In the genomic region with DNA sequence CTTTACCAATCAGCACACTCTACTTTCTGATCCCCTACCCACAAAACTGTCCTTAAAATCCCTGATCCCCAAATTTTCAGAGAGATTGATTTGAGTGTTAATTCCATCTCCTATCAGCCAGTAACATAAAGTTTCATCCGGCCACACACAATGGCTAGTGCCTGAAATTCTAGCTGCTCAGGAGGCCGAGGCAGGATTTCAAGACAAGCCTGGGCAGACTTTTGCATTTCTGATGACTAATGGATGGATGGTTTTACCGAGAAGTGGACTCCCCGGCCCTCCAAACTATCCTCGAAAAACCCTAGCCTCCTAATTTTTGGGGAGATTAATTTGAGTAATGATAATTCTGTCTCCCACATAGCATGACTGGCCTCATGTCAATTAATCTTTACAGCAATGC, we compare ENCODE assay signal across 2 cellular contexts.
TF ChIP-seq lines count a peak whose summit lies in the region.

No MANE protein-coding gene starts in this region.

TF ChIP-seq in GM23338, 12 proteins besides CTCF, POLR2A, EP300 and RAD21 (continued from another document):
- TF ChIP-seq, protein P1, sequence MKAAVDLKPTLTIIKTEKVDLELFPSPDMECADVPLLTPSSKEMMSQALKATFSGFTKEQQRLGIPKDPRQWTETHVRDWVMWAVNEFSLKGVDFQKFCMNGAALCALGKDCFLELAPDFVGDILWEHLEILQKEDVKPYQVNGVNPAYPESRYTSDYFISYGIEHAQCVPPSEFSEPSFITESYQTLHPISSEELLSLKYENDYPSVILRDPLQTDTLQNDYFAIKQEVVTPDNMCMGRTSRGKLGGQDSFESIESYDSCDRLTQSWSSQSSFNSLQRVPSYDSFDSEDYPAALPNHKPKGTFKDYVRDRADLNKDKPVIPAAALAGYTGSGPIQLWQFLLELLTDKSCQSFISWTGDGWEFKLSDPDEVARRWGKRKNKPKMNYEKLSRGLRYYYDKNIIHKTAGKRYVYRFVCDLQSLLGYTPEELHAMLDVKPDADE (IDR thresholded peaks at IDR 0.05) = no peak
- TF ChIP-seq, protein P2, sequence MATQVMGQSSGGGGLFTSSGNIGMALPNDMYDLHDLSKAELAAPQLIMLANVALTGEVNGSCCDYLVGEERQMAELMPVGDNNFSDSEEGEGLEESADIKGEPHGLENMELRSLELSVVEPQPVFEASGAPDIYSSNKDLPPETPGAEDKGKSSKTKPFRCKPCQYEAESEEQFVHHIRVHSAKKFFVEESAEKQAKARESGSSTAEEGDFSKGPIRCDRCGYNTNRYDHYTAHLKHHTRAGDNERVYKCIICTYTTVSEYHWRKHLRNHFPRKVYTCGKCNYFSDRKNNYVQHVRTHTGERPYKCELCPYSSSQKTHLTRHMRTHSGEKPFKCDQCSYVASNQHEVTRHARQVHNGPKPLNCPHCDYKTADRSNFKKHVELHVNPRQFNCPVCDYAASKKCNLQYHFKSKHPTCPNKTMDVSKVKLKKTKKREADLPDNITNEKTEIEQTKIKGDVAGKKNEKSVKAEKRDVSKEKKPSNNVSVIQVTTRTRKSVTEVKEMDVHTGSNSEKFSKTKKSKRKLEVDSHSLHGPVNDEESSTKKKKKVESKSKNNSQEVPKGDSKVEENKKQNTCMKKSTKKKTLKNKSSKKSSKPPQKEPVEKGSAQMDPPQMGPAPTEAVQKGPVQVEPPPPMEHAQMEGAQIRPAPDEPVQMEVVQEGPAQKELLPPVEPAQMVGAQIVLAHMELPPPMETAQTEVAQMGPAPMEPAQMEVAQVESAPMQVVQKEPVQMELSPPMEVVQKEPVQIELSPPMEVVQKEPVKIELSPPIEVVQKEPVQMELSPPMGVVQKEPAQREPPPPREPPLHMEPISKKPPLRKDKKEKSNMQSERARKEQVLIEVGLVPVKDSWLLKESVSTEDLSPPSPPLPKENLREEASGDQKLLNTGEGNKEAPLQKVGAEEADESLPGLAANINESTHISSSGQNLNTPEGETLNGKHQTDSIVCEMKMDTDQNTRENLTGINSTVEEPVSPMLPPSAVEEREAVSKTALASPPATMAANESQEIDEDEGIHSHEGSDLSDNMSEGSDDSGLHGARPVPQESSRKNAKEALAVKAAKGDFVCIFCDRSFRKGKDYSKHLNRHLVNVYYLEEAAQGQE (IDR thresholded peaks at IDR 0.05; ENCODE audit: unreplicated experiment) = no peak
- TF ChIP-seq JUNB (IDR thresholded peaks at IDR 0.05; ENCODE audit: unreplicated experiment) (no peak), EZH2 (IDR thresholded peaks at IDR 0.05; ENCODE audit: low read depth, unreplicated experiment) (no peak), NANOG (IDR thresholded peaks at IDR 0.05; ENCODE audit: borderline replicate concordance) (no peak), EZH2phosphoT487 (IDR thresholded peaks at IDR 0.05; ENCODE audit: unreplicated experiment) (no peak), ZNF331 (CRISPR knock-in tag; IDR thresholded peaks at IDR 0.05; ENCODE audit: low read depth) (no peak), ZNF114 (CRISPR knock-in tag; IDR thresholded peaks at IDR 0.05) (no peak), POLR2AphosphoS5 (IDR thresholded peaks at IDR 0.05; ENCODE audit: low read depth) (no peak)
- TF ChIP-seq, protein P3, sequence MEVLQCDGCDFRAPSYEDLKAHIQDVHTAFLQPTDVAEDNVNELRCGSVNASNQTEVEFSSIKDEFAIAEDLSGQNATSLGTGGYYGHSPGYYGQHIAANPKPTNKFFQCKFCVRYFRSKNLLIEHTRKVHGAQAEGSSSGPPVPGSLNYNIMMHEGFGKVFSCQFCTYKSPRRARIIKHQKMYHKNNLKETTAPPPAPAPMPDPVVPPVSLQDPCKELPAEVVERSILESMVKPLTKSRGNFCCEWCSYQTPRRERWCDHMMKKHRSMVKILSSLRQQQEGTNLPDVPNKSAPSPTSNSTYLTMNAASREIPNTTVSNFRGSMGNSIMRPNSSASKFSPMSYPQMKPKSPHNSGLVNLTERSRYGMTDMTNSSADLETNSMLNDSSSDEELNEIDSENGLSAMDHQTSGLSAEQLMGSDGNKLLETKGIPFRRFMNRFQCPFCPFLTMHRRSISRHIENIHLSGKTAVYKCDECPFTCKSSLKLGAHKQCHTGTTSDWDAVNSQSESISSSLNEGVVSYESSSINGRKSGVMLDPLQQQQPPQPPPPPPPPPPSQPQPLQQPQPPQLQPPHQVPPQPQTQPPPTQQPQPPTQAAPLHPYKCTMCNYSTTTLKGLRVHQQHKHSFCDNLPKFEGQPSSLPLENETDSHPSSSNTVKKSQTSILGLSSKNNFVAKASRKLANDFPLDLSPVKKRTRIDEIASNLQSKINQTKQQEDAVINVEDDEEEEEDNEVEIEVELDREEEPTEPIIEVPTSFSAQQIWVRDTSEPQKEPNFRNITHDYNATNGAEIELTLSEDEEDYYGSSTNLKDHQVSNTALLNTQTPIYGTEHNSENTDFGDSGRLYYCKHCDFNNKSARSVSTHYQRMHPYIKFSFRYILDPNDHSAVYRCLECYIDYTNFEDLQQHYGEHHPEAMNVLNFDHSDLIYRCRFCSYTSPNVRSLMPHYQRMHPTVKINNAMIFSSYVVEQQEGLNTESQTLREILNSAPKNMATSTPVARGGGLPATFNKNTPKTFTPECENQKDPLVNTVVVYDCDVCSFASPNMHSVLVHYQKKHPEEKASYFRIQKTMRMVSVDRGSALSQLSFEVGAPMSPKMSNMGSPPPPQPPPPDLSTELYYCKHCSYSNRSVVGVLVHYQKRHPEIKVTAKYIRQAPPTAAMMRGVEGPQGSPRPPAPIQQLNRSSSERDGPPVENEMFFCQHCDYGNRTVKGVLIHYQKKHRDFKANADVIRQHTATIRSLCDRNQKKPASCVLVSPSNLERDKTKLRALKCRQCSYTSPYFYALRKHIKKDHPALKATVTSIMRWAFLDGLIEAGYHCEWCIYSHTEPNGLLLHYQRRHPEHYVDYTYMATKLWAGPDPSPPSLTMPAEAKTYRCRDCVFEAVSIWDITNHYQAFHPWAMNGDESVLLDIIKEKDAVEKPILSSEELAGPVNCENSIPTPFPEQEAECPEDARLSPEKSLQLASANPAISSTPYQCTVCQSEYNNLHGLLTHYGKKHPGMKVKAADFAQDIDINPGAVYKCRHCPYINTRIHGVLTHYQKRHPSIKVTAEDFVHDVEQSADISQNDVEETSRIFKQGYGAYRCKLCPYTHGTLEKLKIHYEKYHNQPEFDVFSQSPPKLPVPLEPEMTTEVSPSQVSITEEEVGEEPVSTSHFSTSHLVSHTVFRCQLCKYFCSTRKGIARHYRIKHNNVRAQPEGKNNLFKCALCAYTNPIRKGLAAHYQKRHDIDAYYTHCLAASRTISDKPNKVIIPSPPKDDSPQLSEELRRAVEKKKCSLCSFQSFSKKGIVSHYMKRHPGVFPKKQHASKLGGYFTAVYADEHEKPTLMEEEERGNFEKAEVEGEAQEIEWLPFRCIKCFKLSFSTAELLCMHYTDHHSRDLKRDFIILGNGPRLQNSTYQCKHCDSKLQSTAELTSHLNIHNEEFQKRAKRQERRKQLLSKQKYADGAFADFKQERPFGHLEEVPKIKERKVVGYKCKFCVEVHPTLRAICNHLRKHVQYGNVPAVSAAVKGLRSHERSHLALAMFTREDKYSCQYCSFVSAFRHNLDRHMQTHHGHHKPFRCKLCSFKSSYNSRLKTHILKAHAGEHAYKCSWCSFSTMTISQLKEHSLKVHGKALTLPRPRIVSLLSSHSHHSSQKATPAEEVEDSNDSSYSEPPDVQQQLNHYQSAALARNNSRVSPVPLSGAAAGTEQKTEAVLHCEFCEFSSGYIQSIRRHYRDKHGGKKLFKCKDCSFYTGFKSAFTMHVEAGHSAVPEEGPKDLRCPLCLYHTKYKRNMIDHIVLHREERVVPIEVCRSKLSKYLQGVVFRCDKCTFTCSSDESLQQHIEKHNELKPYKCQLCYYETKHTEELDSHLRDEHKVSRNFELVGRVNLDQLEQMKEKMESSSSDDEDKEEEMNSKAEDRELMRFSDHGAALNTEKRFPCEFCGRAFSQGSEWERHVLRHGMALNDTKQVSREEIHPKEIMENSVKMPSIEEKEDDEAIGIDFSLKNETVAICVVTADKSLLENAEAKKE (CRISPR knock-in tag; IDR thresholded peaks at IDR 0.05) = no peak

TF ChIP-seq in K562, 482 proteins besides CTCF, POLR2A, EP300 and RAD21 (continued from another document):
- no peak for TF ChIP-seq TOE1 (IDR thresholded peaks at IDR 0.05; ENCODE audit: borderline replicate concordance)
- no peak for TF ChIP-seq TOE1 (CRISPR knock-in tag; IDR thresholded peaks at IDR 0.05; ENCODE audit: borderline replicate concordance, low read depth)
- TF ChIP-seq, protein P4, sequence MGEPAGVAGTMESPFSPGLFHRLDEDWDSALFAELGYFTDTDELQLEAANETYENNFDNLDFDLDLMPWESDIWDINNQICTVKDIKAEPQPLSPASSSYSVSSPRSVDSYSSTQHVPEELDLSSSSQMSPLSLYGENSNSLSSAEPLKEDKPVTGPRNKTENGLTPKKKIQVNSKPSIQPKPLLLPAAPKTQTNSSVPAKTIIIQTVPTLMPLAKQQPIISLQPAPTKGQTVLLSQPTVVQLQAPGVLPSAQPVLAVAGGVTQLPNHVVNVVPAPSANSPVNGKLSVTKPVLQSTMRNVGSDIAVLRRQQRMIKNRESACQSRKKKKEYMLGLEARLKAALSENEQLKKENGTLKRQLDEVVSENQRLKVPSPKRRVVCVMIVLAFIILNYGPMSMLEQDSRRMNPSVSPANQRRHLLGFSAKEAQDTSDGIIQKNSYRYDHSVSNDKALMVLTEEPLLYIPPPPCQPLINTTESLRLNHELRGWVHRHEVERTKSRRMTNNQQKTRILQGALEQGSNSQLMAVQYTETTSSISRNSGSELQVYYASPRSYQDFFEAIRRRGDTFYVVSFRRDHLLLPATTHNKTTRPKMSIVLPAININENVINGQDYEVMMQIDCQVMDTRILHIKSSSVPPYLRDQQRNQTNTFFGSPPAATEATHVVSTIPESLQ (CRISPR knock-in tag; IDR thresholded peaks at IDR 0.05) = no peak
- TF ChIP-seq ZNF23 (CRISPR knock-in tag; IDR thresholded peaks at IDR 0.05) = no peak
- TF ChIP-seq ZNF830 (CRISPR knock-in tag; IDR thresholded peaks at IDR 0.05) = no peak
- no peak for TF ChIP-seq YY1 (IDR thresholded peaks at IDR 0.05; ENCODE audit: borderline replicate concordance in 1 of 3, control insufficient read depth in 1 of 3, extremely low read depth in 1 of 3, insufficient read depth in 3 of 3, insufficient read length in 1 of 3, insufficient replicate concordance in 2 of 3, low read depth in 1 of 3, low read length in 2 of 3)
- no peak for TF ChIP-seq ZNF354B (CRISPR knock-in tag; IDR thresholded peaks at IDR 0.05)
